16 cellular contexts compared by ENCODE assay signal in the genomic region with DNA sequence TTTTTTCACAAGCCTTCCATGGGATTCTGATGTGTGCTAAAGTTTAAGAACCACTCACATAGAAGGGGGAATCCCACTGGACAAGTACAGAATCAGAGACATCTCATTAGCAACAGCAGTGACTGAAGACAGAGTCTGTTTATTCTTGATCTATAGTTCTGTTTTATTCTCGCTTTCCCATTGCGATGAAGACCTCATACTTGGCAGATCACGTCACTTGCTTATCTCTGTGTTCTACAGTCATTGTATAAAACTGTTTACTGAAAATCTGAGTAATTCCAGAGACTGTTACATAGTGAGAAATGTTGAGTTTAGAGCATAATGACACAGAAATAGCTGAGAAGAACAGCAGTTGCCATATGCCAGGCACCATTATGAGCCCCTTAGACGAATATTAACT.
DNase-seq lines count a peak whose midpoint lies in the region; ATAC-seq and TF ChIP-seq lines count a peak whose summit lies in the region.
"Had no signal": no experiment of that assay in that cellular context is flagged by ENCODE, and none has a peak within 500 bp of the region (broad histone marks: within the 10 kb centered on the region; RNA-seq: fewer than 3 reads in every experiment).

No MANE protein-coding gene starts in this region.

- H3K27ac ChIP-seq in SK-N-SH (ENCODE audit: low read depth in 2 of 2, low read length in 1 of 2) (no peak overlapping the region), smooth muscle cell (ENCODE audit: low read depth) (peak overlapping the region; percentile 71)

- H3K27me3 Mint-ChIP-seq in type B pancreatic cell = no peaks in the 10 kb centered on the region
- H3K27me3 Mint-ChIP-seq: activated B cell treated with CpG ODN at 0.5 μM for 24 hours; CD4-positive, CD25-positive, alpha-beta regulatory T cell; stimulated activated naive B cell treated with anti-CD40 and anti-IgM and Interleukin-4, amounts not matched to agents 10 μg/mL and 1 μg/mL and 100 μg/mL, for 72 hours had no signal

- TF ChIP-seq EP300 in SK-N-SH (IDR thresholded peaks at IDR 0.05; ENCODE audit: borderline replicate concordance in 1 of 2, low read depth in 1 of 2, low read length in 1 of 2) = no peak

- no peak overlapping the region for H3K9ac ChIP-seq in SK-N-SH
- H3K9ac ChIP-seq in smooth muscle cell (ENCODE audit: low read depth) = peak overlapping the region; percentile 41

- no peaks in the 10 kb centered on the region for H4K20me1 ChIP-seq in SK-N-SH (ENCODE audit: insufficient read depth)
- H4K20me1 ChIP-seq in smooth muscle cell (ENCODE audit: low read depth) = no peaks in the 10 kb centered on the region

- no peak overlapping the region for H3K4me3 Mint-ChIP-seq in type B pancreatic cell
- H3K4me3 Mint-ChIP-seq: activated B cell treated with CpG ODN at 0.5 μM for 24 hours; CD4-positive, CD25-positive, alpha-beta regulatory T cell; stimulated activated naive B cell treated with anti-CD40 and anti-IgM and Interleukin-4, amounts not matched to agents 10 μg/mL and 1 μg/mL and 100 μg/mL, for 72 hours had no signal

- H3K27ac Mint-ChIP-seq in type B pancreatic cell = no peak overlapping the region
- H3K27ac Mint-ChIP-seq: activated B cell treated with CpG ODN at 0.5 μM for 24 hours; stimulated activated naive B cell treated with anti-CD40 and anti-IgM and Interleukin-4, amounts not matched to agents 10 μg/mL and 1 μg/mL and 100 μg/mL, for 72 hours had no signal

- 76% methylated on average over 4 of the region's 4 CpGs for whole genome bisulfite sequencing in SK-N-SH (ENCODE audit: low lambda C conversion rate)
- WGBS in smooth muscle cell (ENCODE audit: low lambda C conversion rate) = 18% methylated on average over 4 of the region's 4 CpGs

- peak; percentile 53 for ATAC-seq in GM18907 (IDR thresholded peaks at IDR 0.05; ENCODE audit: unreplicated experiment)
- ATAC-seq: stimulated activated naive B cell treated with anti-CD40 and anti-IgM and Interleukin-4, amounts not matched to agents 10 μg/mL and 1 μg/mL and 100 μg/mL, for 72 hours had no signal

- H3K4me1 Mint-ChIP-seq in type B pancreatic cell (ENCODE audit: unreplicated experiment) = peaks cover 28% of the 10 kb centered on the region
- H3K4me1 Mint-ChIP-seq: activated B cell treated with CpG ODN at 0.5 μM for 24 hours had no signal

- no peaks in the 10 kb centered on the region for H3K79me2 ChIP-seq in SK-N-SH (ENCODE audit: insufficient read depth)
- H3K79me2 ChIP-seq in smooth muscle cell (ENCODE audit: low read depth) = no peaks in the 10 kb centered on the region

- DNase-seq in SK-N-SH (no peak), fibroblast of pulmonary artery (ENCODE audit: low read depth) (peak; percentile 97), smooth muscle cell (lab: John Stamatoyannopoulos, UW; ENCODE audit: unreplicated experiment) (no peak), NCI-H510A treated with DMSO at 0.1 percent for 48 hours (lab: John Stamatoyannopoulos, UW) (no peak), NCI-H1105 (lab: John Stamatoyannopoulos, UW) (no peak), type B pancreatic cell (ENCODE audit: extremely low spot score, unreplicated experiment) (no peak)
- DNase-seq: activated B cell treated with CpG ODN at 0.5 μM for 24 hours; activated naive CD4-positive, alpha-beta T cell treated with Interleukin-2 at 50 U/mL for 16 hours; CD4-positive, CD25-positive, alpha-beta regulatory T cell; effector CD8-positive, alpha-beta T cell; mesendoderm; NCI-H526 treated with DMSO at 0.1 percent for 48 hours; occipital lobe; small intestine; stimulated activated naive B cell treated with anti-CD40 and anti-IgM and Interleukin-4, amounts not matched to agents 10 μg/mL and 1 μg/mL and 100 μg/mL, for 72 hours had no signal

- H3K4me2 ChIP-seq in SK-N-SH (no peak overlapping the region), smooth muscle cell (peak overlapping the region; percentile 61)

- peaks cover 11 to 14% of the 10 kb centered on the region in 2 experiments; a peak in 3 of 4 replicates for H3K4me1 ChIP-seq in SK-N-SH (ENCODE audit: control insufficient read depth in 1 of 2, insufficient read depth in 2 of 2, low read depth in 1 of 2, low read length in 1 of 2)
- H3K4me1 ChIP-seq in smooth muscle cell (ENCODE audit: low read depth) = no peaks in the 10 kb centered on the region

- no peak for TF ChIP-seq RAD21 in SK-N-SH (IDR thresholded peaks at IDR 0.05; ENCODE audit: low read length)

- no peak overlapping the region for H2AFZ ChIP-seq in SK-N-SH (ENCODE audit: low read depth)
- H2AFZ ChIP-seq in smooth muscle cell (ENCODE audit: low read depth) = no peak overlapping the region

- H3K27me3 ChIP-seq in SK-N-SH (ENCODE audit: insufficient read depth) = no peaks in the 10 kb centered on the region
- no peaks in the 10 kb centered on the region for H3K27me3 ChIP-seq in smooth muscle cell (ENCODE audit: low read depth)

- H3K9me3 ChIP-seq in SK-N-SH = no peaks in the 10 kb centered on the region
- H3K9me3 ChIP-seq in smooth muscle cell (replicated peaks; ENCODE audit: low read depth) = no peaks in the 10 kb centered on the region

- H3K36me3 ChIP-seq in SK-N-SH (replicated peaks in 1 of 2; ENCODE audit: control insufficient read depth in 1 of 2, insufficient read depth in 2 of 2, low read length in 1 of 2) (peaks cover 0 to 3% of the 10 kb centered on the region in 2 experiments), smooth muscle cell (ENCODE audit: low read depth) (no peaks in the 10 kb centered on the region)

- TF ChIP-seq CTCF in SK-N-SH (IDR thresholded peaks at IDR 0.05) (no peak), fibroblast of pulmonary artery (IDR thresholded peaks at IDR 0.05; ENCODE audit: low read length, missing control alignments) (no peak), smooth muscle cell (IDR thresholded peaks at IDR 0.05; ENCODE audit: borderline replicate concordance, insufficient read depth, poor library complexity, severe bottlenecking) (no peak), type B pancreatic cell (conservative IDR thresholded peaks at IDR 0.05) (no peak)

- H3K9me3 Mint-ChIP-seq in type B pancreatic cell = no peaks in the 10 kb centered on the region
- H3K9me3 Mint-ChIP-seq: activated B cell treated with CpG ODN at 0.5 μM for 24 hours; stimulated activated naive B cell treated with anti-CD40 and anti-IgM and Interleukin-4, amounts not matched to agents 10 μg/mL and 1 μg/mL and 100 μg/mL, for 72 hours had no signal

- CTCF ChIA-PET in SK-N-SH (lab: Yijun Ruan, JAX) = no interaction called here

- no peak overlapping the region for H3K4me3 ChIP-seq in SK-N-SH (ENCODE audit: low read depth in 2 of 2, low read length in 1 of 2)
- H3K4me3 ChIP-seq in fibroblast of pulmonary artery (replicated peaks; ENCODE audit: low read depth, low read length) = no peak overlapping the region
- no peak overlapping the region for H3K4me3 ChIP-seq in smooth muscle cell

- POLR2A ChIA-PET in SK-N-SH (lab: Yijun Ruan, JAX) = no interaction called here

- H3F3A ChIP-seq in SK-N-SH (replicated peaks; ENCODE audit: insufficient read depth) (peaks cover 26% of the 10 kb centered on the region), smooth muscle cell (ENCODE audit: low read depth) (peaks cover 13% of the 10 kb centered on the region)

- H3K9me2 ChIP-seq in SK-N-SH = no peaks in the 10 kb centered on the region

- H3K36me3 Mint-ChIP-seq in type B pancreatic cell = peaks cover 3% of the 10 kb centered on the region

TF ChIP-seq in SK-N-SH, 30 proteins besides CTCF, POLR2A, EP300 and RAD21:
- no peak for TF ChIP-seq EZH2phosphoT487 (IDR thresholded peaks at IDR 0.05; ENCODE audit: borderline replicate concordance, low read depth)
- TF ChIP-seq POLR2AphosphoS5 (IDR thresholded peaks at IDR 0.05; ENCODE audit: low read depth, low read length) = no peak
- TF ChIP-seq GATA2 (CRISPR knock-in tag; IDR thresholded peaks at IDR 0.05) = no peak
- TF ChIP-seq RCOR1 (IDR thresholded peaks at IDR 0.05; ENCODE audit: low read length) = no peak
- no peak for TF ChIP-seq FOSL2 (IDR thresholded peaks at IDR 0.05; ENCODE audit: borderline replicate concordance, low read depth)
- peak; percentile 37; the same call in 1 of the 2 replicates for TF ChIP-seq TCF12 (IDR thresholded peaks at IDR 0.05)
